17 cellular contexts compared by ENCODE assay signal in the genomic region with DNA sequence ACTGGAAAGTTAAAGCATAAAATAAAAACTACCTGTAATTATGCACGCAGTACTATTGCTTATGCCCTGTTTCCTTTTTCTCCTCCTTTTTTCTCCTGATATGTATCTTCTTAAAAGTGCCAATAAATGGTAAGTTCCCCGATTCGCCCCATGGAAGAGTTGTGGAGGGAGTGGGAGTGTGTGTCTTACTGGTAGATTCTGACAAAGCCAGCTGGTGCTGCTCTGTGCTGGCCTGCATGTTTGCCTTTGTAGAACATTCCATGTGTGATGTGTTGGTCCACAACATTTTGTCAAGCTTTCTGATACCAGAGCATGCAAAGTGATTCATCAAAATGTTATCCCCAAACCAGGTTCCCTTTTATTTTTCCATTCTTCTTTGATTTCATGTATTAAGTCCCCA.
A peak's percentile ranks its signal among the peaks of the same experiment; 100 is the strongest.
DNase-seq lines count a peak whose midpoint lies in the region; ATAC-seq and TF ChIP-seq lines count a peak whose summit lies in the region.
"Had no signal": no experiment of that assay in that cellular context is flagged by ENCODE, and none has a peak within 500 bp of the region (broad histone marks: within the 10 kb centered on the region; RNA-seq: fewer than 3 reads in every experiment).

No MANE protein-coding gene starts in this region.

- H3K4me3 Mint-ChIP-seq in stimulated activated naive B cell treated with anti-CD40 and anti-IgM and Interleukin-4, amounts not matched to agents 10 μg/mL and 1 μg/mL and 100 μg/mL, for 72 hours: no peak overlapping the region
- no peak overlapping the region for H3K4me3 Mint-ChIP-seq in MCF 10A (ENCODE audit: unreplicated experiment)
- H3K4me3 Mint-ChIP-seq: B cell; CD8-positive, alpha-beta T cell had no signal

- TF ChIP-seq EP300 in esophagus muscularis mucosa (IDR thresholded peaks at IDR 0.05): no peak

- H3K36me3 ChIP-seq in IMR-90 (ENCODE audit: control insufficient read depth, insufficient read depth, low read length) (peaks cover 3% of the 10 kb centered on the region; the same call in 1 of the 2 replicates), esophagus muscularis mucosa (peaks cover 0 to 17% (median 12%) of the 10 kb centered on the region in 4 donors)
- H3K36me3 ChIP-seq: BLaER1 treated with 17β-estradiol and CSF1 and Interleukin-3, amounts not matched to agents 10 nM and 100 nM; HAP-1 had no signal

- H2BK120ac ChIP-seq in IMR-90 (ENCODE audit: low read depth, low read length): no peak overlapping the region

- H4K20me1 ChIP-seq in IMR-90 (ENCODE audit: insufficient read depth, low read length): no peaks in the 10 kb centered on the region
- H4K20me1 ChIP-seq: BLaER1 treated with 17β-estradiol and CSF1 and Interleukin-3, amounts not matched to agents 10 nM and 100 nM had no signal

- no TSS peak for BruUV-seq in IMR-90 (replicated peaks; lab: Mats Ljungman, UMichigan)
- BruUV-seq in MCF 10A (replicated peaks; lab: Mats Ljungman, UMichigan): no TSS peak

- TF ChIP-seq RAD21 in IMR-90 (IDR thresholded peaks at IDR 0.05; ENCODE audit: low read length): no peak

- peaks cover 0 to 7% of the 10 kb centered on the region in 2 donors for H3K27me3 Mint-ChIP-seq in stimulated activated naive B cell treated with anti-CD40 and anti-IgM and Interleukin-4, amounts not matched to agents 10 μg/mL and 1 μg/mL and 100 μg/mL, for 72 hours
- H3K27me3 Mint-ChIP-seq in MCF 10A (ENCODE audit: insufficient read depth, unreplicated experiment): no peaks in the 10 kb centered on the region
- H3K27me3 Mint-ChIP-seq: B cell had no signal

- H3K14ac ChIP-seq in IMR-90 (replicated peaks; ENCODE audit: low read depth, low read length): no peak overlapping the region

- H2AK9ac ChIP-seq in IMR-90 (replicated peaks; ENCODE audit: low read depth, low read length, poor library complexity): no peak overlapping the region

- no peaks in the 10 kb centered on the region for H3K4me1 Mint-ChIP-seq in stimulated activated naive B cell treated with anti-CD40 and anti-IgM and Interleukin-4, amounts not matched to agents 10 μg/mL and 1 μg/mL and 100 μg/mL, for 72 hours
- H3K4me1 Mint-ChIP-seq in MCF 10A (ENCODE audit: insufficient read depth, unreplicated experiment): no peaks in the 10 kb centered on the region
- H3K4me1 Mint-ChIP-seq: B cell had no signal

- H3K9me3 Mint-ChIP-seq in stimulated activated naive B cell treated with anti-CD40 and anti-IgM and Interleukin-4, amounts not matched to agents 10 μg/mL and 1 μg/mL and 100 μg/mL, for 72 hours: peaks cover 0 to 4% of the 10 kb centered on the region in 2 donors
- H3K9me3 Mint-ChIP-seq in MCF 10A (ENCODE audit: unreplicated experiment): no peaks in the 10 kb centered on the region
- H3K9me3 Mint-ChIP-seq: CD8-positive, alpha-beta T cell had no signal

- H3K4me2 ChIP-seq in IMR-90 (ENCODE audit: low read depth, low read length): no peak overlapping the region
- H3K4me2 ChIP-seq: BLaER1 treated with 17β-estradiol and CSF1 and Interleukin-3, amounts not matched to agents 10 nM and 100 nM had no signal

- in situ Hi-C loops in IMR-90 (cut with MboI; ENCODE audit: low sequenced_read_pairs): no loop called here

- no CpG with 5 or more reads among the region's 3 CpGs for WGBS in IMR-90 (ENCODE audit: extremely low coverage in 2 of 2, insufficient read length in 1 of 2), 2 experiments
- 93% methylated on average over 3 of the region's 3 CpGs for WGBS in esophagus muscularis mucosa

- H3K56ac ChIP-seq in IMR-90 (ENCODE audit: extremely low read depth, insufficient read depth, low read length): no peak overlapping the region

- no peak overlapping the region for H4K91ac ChIP-seq in IMR-90 (ENCODE audit: insufficient read depth, low read depth, low read length)

- peak overlapping the region; percentile 65 for H3K27ac Mint-ChIP-seq in stimulated activated naive B cell treated with anti-CD40 and anti-IgM and Interleukin-4, amounts not matched to agents 10 μg/mL and 1 μg/mL and 100 μg/mL, for 72 hours
- no peak overlapping the region for H3K27ac Mint-ChIP-seq in MCF 10A (ENCODE audit: low read depth, unreplicated experiment)
- H3K27ac Mint-ChIP-seq: B cell; CD8-positive, alpha-beta T cell had no signal

- TF ChIP-seq POLR2A in IMR-90 (IDR thresholded peaks at IDR 0.05; ENCODE audit: low read depth, low read length) (no peak), esophagus muscularis mucosa (IDR thresholded peaks at IDR 0.05; ENCODE audit: low read depth) (no peak)

- CTCF ChIA-PET in IMR-90 (lab: Yijun Ruan, JAX) (interaction anchor here (0.6 kb wide), 1 partner anchor 15 kb away, joined by 3 read pairs; no protein-coding TSS in a partner anchor), MCF 10A (lab: Yijun Ruan, JAX) (interaction anchor here (0.9 kb wide), 2 partner anchors 11 to 463 kb away, joined by 3 to 4 read pairs; no protein-coding TSS in a partner anchor)

- H2BK5ac ChIP-seq in IMR-90 (ENCODE audit: low read depth, low read length, poor library complexity, severe bottlenecking): no peak overlapping the region

- H3K18ac ChIP-seq in IMR-90 (ENCODE audit: low read depth, low read length): no peak overlapping the region

- DNase-seq in IMR-90: peak; percentile 19
- DNase-seq in astrocyte of the hippocampus (ENCODE audit: low read depth, low spot score): peak; percentile 29
- DNase-seq in esophagus muscularis mucosa (ENCODE audit: extremely low spot score): peak; percentile 74
- no peak for DNase-seq in stimulated activated naive B cell treated with anti-CD40 and anti-IgM and Interleukin-4, amounts not matched to agents 10 μg/mL and 1 μg/mL and 100 μg/mL, for 72 hours
- DNase-seq in NOMO-1 (lab: John Stamatoyannopoulos, UW; ENCODE audit: unreplicated experiment in 2 of 2): no peak
- DNase-seq in HUDEP-2 (lab: John Stamatoyannopoulos, UW; ENCODE audit: unreplicated experiment in 76 of 76): no peak
- DNase-seq in MCF 10A (ENCODE audit: unreplicated experiment): no peak
- DNase-seq: Calu3; CD8-positive, alpha-beta T cell; DMS79 treated with DMSO at 0.1 percent for 48 hours; GF-D8; GOT3 had no signal

- no peak overlapping the region for H2AK5ac ChIP-seq in IMR-90 (ENCODE audit: low read depth, low read length)

- no peak overlapping the region for H3K9ac ChIP-seq in IMR-90 (ENCODE audit: low read depth, low read length)
- H3K9ac ChIP-seq: BLaER1 treated with 17β-estradiol and CSF1 and Interleukin-3, amounts not matched to agents 10 nM and 100 nM had no signal

- peaks cover 6% of the 10 kb centered on the region; the same call in 1 of the 2 replicates for H3K9me1 ChIP-seq in IMR-90 (ENCODE audit: insufficient read depth, low read length)

- H3K27ac ChIP-seq in IMR-90 (ENCODE audit: insufficient read depth, low read length) (no peak overlapping the region), esophagus muscularis mucosa (replicated peaks in 1 of 4) (no peak overlapping the region)
- H3K27ac ChIP-seq: BLaER1 treated with 17β-estradiol and CSF1 and Interleukin-3, amounts not matched to agents 10 nM and 100 nM; HL-60 had no signal

- no peak overlapping the region for H2BK15ac ChIP-seq in IMR-90 (ENCODE audit: low read depth, low read length)

- H3K4me3 ChIP-seq in IMR-90 (ENCODE audit: insufficient read depth, low read depth, low read length) (no peak overlapping the region), esophagus muscularis mucosa (no peak overlapping the region)
- H3K4me3 ChIP-seq: BLaER1 treated with 17β-estradiol and CSF1 and Interleukin-3, amounts not matched to agents 10 nM and 100 nM; HAP-1 had no signal

- ATAC-seq in IMR-90 (ENCODE audit: low read depth) (peak; percentile 37), HG03280 (IDR thresholded peaks at IDR 0.05; ENCODE audit: unreplicated experiment) (no peak)
- no peak for ATAC-seq in stimulated activated naive B cell treated with anti-CD40 and anti-IgM and Interleukin-4, amounts not matched to agents 10 μg/mL and 1 μg/mL and 100 μg/mL, for 72 hours (replicated peaks)
- ATAC-seq: CD8-positive, alpha-beta T cell had no signal

- H3K9me3 ChIP-seq in IMR-90 (ENCODE audit: control insufficient read depth, insufficient read depth, low read length): no peaks in the 10 kb centered on the region
- H3K9me3 ChIP-seq in esophagus muscularis mucosa: no peaks in the 10 kb centered on the region
- H3K9me3 ChIP-seq: BLaER1 treated with 17β-estradiol and CSF1 and Interleukin-3, amounts not matched to agents 10 nM and 100 nM; HAP-1 had no signal

- H2BK20ac ChIP-seq in IMR-90 (ENCODE audit: low read depth, low read length): no peak overlapping the region

- no peak overlapping the region for H3K4ac ChIP-seq in IMR-90 (ENCODE audit: low read depth, low read length)

- H3K36me3 Mint-ChIP-seq in stimulated activated naive B cell treated with anti-CD40 and anti-IgM and Interleukin-4, amounts not matched to agents 10 μg/mL and 1 μg/mL and 100 μg/mL, for 72 hours: no peaks in the 10 kb centered on the region
- peaks cover 17% of the 10 kb centered on the region for H3K36me3 Mint-ChIP-seq in MCF 10A (ENCODE audit: insufficient read depth, unreplicated experiment)
- H3K36me3 Mint-ChIP-seq: CD8-positive, alpha-beta T cell had no signal

- H3K79me1 ChIP-seq in IMR-90 (ENCODE audit: low read depth in 1 of 2, low read length in 2 of 2): no peaks in the 10 kb centered on the region

- no peak overlapping the region for H4K5ac ChIP-seq in IMR-90 (ENCODE audit: low read depth, low read length)

- no peak overlapping the region for H4K8ac ChIP-seq in IMR-90 (ENCODE audit: low read depth in 2 of 2, low read length in 2 of 2)

- intact Hi-C loops in IMR-90 (cut with micrococcal nuclease) (no loop called here), esophagus muscularis mucosa (cut with DNase I) (no loop called here), MCF 10A (cut with micrococcal nuclease) (no loop called here)

- H3K4me1 ChIP-seq in IMR-90 (ENCODE audit: control insufficient read depth, insufficient read depth, low read length) (no peaks in the 10 kb centered on the region), esophagus muscularis mucosa (peaks cover 0 to 11% (median 0%) of the 10 kb centered on the region in 4 donors)
- H3K4me1 ChIP-seq: BLaER1 treated with 17β-estradiol and CSF1 and Interleukin-3, amounts not matched to agents 10 nM and 100 nM had no signal

- no peaks in the 10 kb centered on the region for H3K27me3 ChIP-seq in IMR-90 (ENCODE audit: control insufficient read depth, insufficient read depth, low read length)
- H3K27me3 ChIP-seq in esophagus muscularis mucosa: no peaks in the 10 kb centered on the region
- H3K27me3 ChIP-seq: BLaER1 treated with 17β-estradiol and CSF1 and Interleukin-3, amounts not matched to agents 10 nM and 100 nM had no signal

- POLR2A ChIA-PET in IMR-90 (lab: Charles Lee; ENCODE audit: unreplicated experiment): no interaction called here
- POLR2A ChIA-PET in MCF 10A (lab: Yijun Ruan, JAX): interaction anchor here (0.6 kb wide), 1 partner anchor 158 kb away, joined by 3 read pairs; no protein-coding TSS in a partner anchor

- H2AFZ ChIP-seq in IMR-90 (replicated peaks; ENCODE audit: low read length, poor library complexity): no peak overlapping the region

- TF ChIP-seq CTCF in IMR-90 (conservative IDR thresholded peaks at IDR 0.05; ENCODE audit: low read depth, low read length): no peak
- no peak for TF ChIP-seq CTCF in esophagus muscularis mucosa (IDR thresholded peaks at IDR 0.05)
- no peak for TF ChIP-seq CTCF in MCF 10A (IDR thresholded peaks at IDR 0.05; ENCODE audit: unreplicated experiment)

- dilution Hi-C loops in IMR-90 (cut with HindIII; ENCODE audit: low sequenced_read_pairs, unreplicated experiment): no loop called here

- H3K23ac ChIP-seq in IMR-90 (ENCODE audit: low read depth, low read length): no peak overlapping the region

TF ChIP-seq in IMR-90, 13 proteins besides CTCF, POLR2A, EP300 and RAD21 (continues in another document):
- no peak for TF ChIP-seq CEBPB (IDR thresholded peaks at IDR 0.05; ENCODE audit: low read depth, low read length)

Comparison
In these comparisons a context has a peak if more than half of its experiments do, and no peak if none do; other contexts are left out.
1. DNase-seq: peak in IMR-90 (single experiment), astrocyte of the hippocampus (single experiment) and esophagus muscularis mucosa (single experiment); none in stimulated activated naive B cell treated with anti-CD40 and anti-IgM and Interleukin-4, amounts not matched to agents 10 μg/mL and 1 μg/mL and 100 μg/mL, for 72 hours (single experiment), NOMO-1 (0 of 2), HUDEP-2 (0 of 76) and MCF 10A (single experiment).